ENCODE assay signal across 8 cellular contexts in the genomic region with DNA sequence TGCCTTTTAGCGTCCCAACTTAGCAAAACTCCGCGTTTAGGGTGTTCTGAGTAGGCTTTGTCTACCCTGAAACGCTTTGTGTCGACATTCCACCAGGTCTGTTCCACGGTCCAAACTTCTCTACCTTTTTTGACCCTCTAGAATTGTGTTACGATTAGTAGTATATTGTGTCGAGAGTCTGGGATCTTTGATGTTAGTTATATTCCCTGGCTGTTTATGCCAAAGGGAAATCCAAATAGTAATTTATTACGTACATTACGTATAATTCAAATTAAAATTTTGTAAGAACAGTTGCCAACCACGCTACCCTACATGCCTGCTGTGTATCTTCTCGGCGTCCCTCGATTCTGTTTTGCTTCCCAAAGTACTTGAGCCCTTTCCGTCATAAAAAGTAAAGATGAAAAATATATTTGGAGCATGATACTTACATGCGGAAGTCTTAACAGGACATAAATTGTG. TPM values are rescaled to one million over a fixed set of nuclear protein-coding genes. Genes with fewer than 3 reads are reported as not detected.
DNase-seq lines count a peak whose midpoint lies in the region; ATAC-seq and TF ChIP-seq lines count a peak whose summit lies in the region.

No MANE protein-coding gene starts in this region.

- H3K9me3 ChIP-seq in BLaER1 treated with 17β-estradiol and CSF1 and Interleukin-3, amounts not matched to agents 10 nM and 100 nM (replicated peaks in 1 of 11): no peaks in the 10 kb centered on the region
- H3K9me3 ChIP-seq in thymus (ENCODE audit: control insufficient read depth): no peaks in the 10 kb centered on the region

- H3K27ac ChIP-seq in BLaER1 treated with 17β-estradiol and CSF1 and Interleukin-3, amounts not matched to agents 10 nM and 100 nM: peak overlapping the region; percentile 93 to 100 (median 98)
- H3K27ac ChIP-seq in KMS-11: peak overlapping the region; percentile 77
- H3K27ac ChIP-seq in angular gyrus (ENCODE audit: low read depth, low read length): peak overlapping the region; percentile 99
- peak overlapping the region; percentile 99 for H3K27ac ChIP-seq in thymus (ENCODE audit: low read depth)

- H2AFZ ChIP-seq in KMS-11 (ENCODE audit: low read depth): peak overlapping the region; percentile 77

- no peaks in the 10 kb centered on the region for H3K27me3 ChIP-seq in BLaER1 treated with 17β-estradiol and CSF1 and Interleukin-3, amounts not matched to agents 10 nM and 100 nM
- H3K27me3 ChIP-seq in KMS-11 (ENCODE audit: insufficient read depth, low read depth): no peaks in the 10 kb centered on the region
- no peaks in the 10 kb centered on the region for H3K27me3 ChIP-seq in thymus (ENCODE audit: control insufficient read depth, insufficient read depth)

- TF ChIP-seq CTCF in KMS-11 (conservative IDR thresholded peaks at IDR 0.05; ENCODE audit: low read depth, low read length) (no peak), GM13976 (IDR thresholded peaks at IDR 0.05; ENCODE audit: borderline replicate concordance, control extremely low read depth, extremely low read depth, insufficient read depth, missing control alignments) (no peak)

- peaks cover 0 to 8% (median 0%) of the 10 kb centered on the region in 11 experiments; a peak in 3 of 22 replicates for H3K36me3 ChIP-seq in BLaER1 treated with 17β-estradiol and CSF1 and Interleukin-3, amounts not matched to agents 10 nM and 100 nM
- H3K36me3 ChIP-seq in KMS-11 (ENCODE audit: insufficient read depth): no peaks in the 10 kb centered on the region
- H3K36me3 ChIP-seq in thymus (ENCODE audit: control insufficient read depth, insufficient read depth): no peaks in the 10 kb centered on the region

- peak overlapping the region; percentile 94 to 99 (median 98) for H3K9ac ChIP-seq in BLaER1 treated with 17β-estradiol and CSF1 and Interleukin-3, amounts not matched to agents 10 nM and 100 nM
- peak overlapping the region; percentile 78 for H3K9ac ChIP-seq in KMS-11

- 1% methylated on average over 16 of the region's 16 CpGs for WGBS in thymus

- H3K79me2 ChIP-seq in KMS-11 (ENCODE audit: insufficient read depth, low read depth): peaks cover 17% of the 10 kb centered on the region; the same call in 1 of the 2 replicates

- H3K4me1 ChIP-seq in BLaER1 treated with 17β-estradiol and CSF1 and Interleukin-3, amounts not matched to agents 10 nM and 100 nM: peaks cover 36 to 44% (median 42%) of the 10 kb centered on the region in 10 experiments
- H3K4me1 ChIP-seq in KMS-11 (ENCODE audit: low read depth, poor library complexity, severe bottlenecking): peaks cover 33% of the 10 kb centered on the region
- no peaks in the 10 kb centered on the region for H3K4me1 ChIP-seq in thymus (ENCODE audit: control insufficient read depth, insufficient read depth, low read length)

- H3K4me2 ChIP-seq in BLaER1 treated with 17β-estradiol and CSF1 and Interleukin-3, amounts not matched to agents 10 nM and 100 nM: peak overlapping the region; percentile 88 to 97 (median 90)
- peak overlapping the region; percentile 97 for H3K4me2 ChIP-seq in KMS-11

- H3K4me3 ChIP-seq in BLaER1 treated with 17β-estradiol and CSF1 and Interleukin-3, amounts not matched to agents 10 nM and 100 nM: peak overlapping the region; percentile 77 to 91 (median 84)
- H3K4me3 ChIP-seq in KMS-11 (IDR thresholded peaks at IDR 0.05; ENCODE audit: insufficient read depth, low read depth, low read length) (no peak overlapping the region), thymus (ENCODE audit: low read length) (peak overlapping the region; percentile 87)

- in situ Hi-C loops in GM13976 (cut with MboI; ENCODE audit: low sequenced_read_pairs, unreplicated experiment): no loop called here

- ATAC-seq in GM21737 (IDR thresholded peaks at IDR 0.05; ENCODE audit: unreplicated experiment): no peak
- ATAC-seq in GM21576 (IDR thresholded peaks at IDR 0.05; ENCODE audit: unreplicated experiment): no peak

- peaks cover 0 to 29% (median 17%) of the 10 kb centered on the region in 11 experiments; a peak in 12 of 22 replicates for H4K20me1 ChIP-seq in BLaER1 treated with 17β-estradiol and CSF1 and Interleukin-3, amounts not matched to agents 10 nM and 100 nM
- no peaks in the 10 kb centered on the region; the same call in 1 of the 2 replicates for H4K20me1 ChIP-seq in KMS-11 (ENCODE audit: insufficient read depth)

- peak; percentile 44 for DNase-seq in kidney glomerular epithelial cell (lab: John Stamatoyannopoulos, UW)
- no peak for DNase-seq in GM13976 (ENCODE audit: low spot score)

RNA-seq across cellular contexts. Expression of gene TTC32, which starts 0.5 kb away (rescaled TPM):
- polyA plus RNA-seq in thymus: 93.2 TPM
